ENCODE assay signal across 9 cellular contexts in genomic region chr10:68135922-68136718, GRCh38. TPM values are rescaled to one million over a fixed set of nuclear protein-coding genes. Genes with fewer than 3 reads are reported as not detected.
DNase-seq lines count a peak whose midpoint lies in the region; ATAC-seq and TF ChIP-seq lines count a peak whose summit lies in the region.
"Had no signal": no experiment of that assay in that cellular context is flagged by ENCODE, and none has a peak within 500 bp of the region (broad histone marks: within the 10 kb centered on the region; RNA-seq: fewer than 3 reads in every experiment).

No MANE protein-coding gene starts in this region.

- in situ Hi-C loops in KBM-7 (cut with MboI; ENCODE audit: low pct_unique_long_range_greater_than_20kb, low sequenced_read_pairs): no loop called here

- H3K27me3 Mint-ChIP-seq in HFFc6 (ENCODE audit: insufficient read depth): peaks cover 3% of the 10 kb centered on the region; the same call in 1 of the 2 replicates

- H3K4me3 ChIP-seq in suprapubic skin: no peak overlapping the region

- peak overlapping the region; percentile 97 for H3K27ac Mint-ChIP-seq in HFFc6

- TF ChIP-seq CTCF in HFFc6 (IDR thresholded peaks at IDR 0.05) (no peak), suprapubic skin (IDR thresholded peaks at IDR 0.05) (no peak)

- no peak for TF ChIP-seq EP300 in suprapubic skin (IDR thresholded peaks at IDR 0.05)

- TF ChIP-seq POLR2A in suprapubic skin (IDR thresholded peaks at IDR 0.05): no peak

- no peaks in the 10 kb centered on the region for H3K36me3 ChIP-seq in suprapubic skin

- peak overlapping the region; percentile 73 for H3K4me3 Mint-ChIP-seq in HFFc6

- H3K4me1 Mint-ChIP-seq in HFFc6 (ENCODE audit: low read depth): peaks cover 89% of the 10 kb centered on the region

- no peaks in the 10 kb centered on the region for H3K9me3 ChIP-seq in suprapubic skin

- H3K27ac ChIP-seq in suprapubic skin: peak overlapping the region; percentile 75

- DNase-seq in HFFc6 (peak; percentile 93), amniotic stem cell (lab: John Stamatoyannopoulos, UW) (peak; percentile 72), left cardiac atrium (no peak), suprapubic skin (ENCODE audit: low spot score in 2 of 2) (no peak), KBM-7 (no peak), NCI-H146 treated with DMSO at 0.1 percent for 48 hours (lab: John Stamatoyannopoulos, UW; ENCODE audit: unreplicated experiment) (no peak)
- DNase-seq: activated CD4-positive, CD25-positive, alpha-beta regulatory T cell had no signal

- 55% methylated on average over 7 of the region's 7 CpGs for WGBS in suprapubic skin

- intact Hi-C loops in left cardiac atrium (cut with DNase I): no loop called here

- peaks cover 46% of the 10 kb centered on the region for H3K36me3 Mint-ChIP-seq in HFFc6 (ENCODE audit: low read depth)

- peak; percentile 44 to 92 for ATAC-seq in left cardiac atrium
- ATAC-seq in HG03442 (IDR thresholded peaks at IDR 0.05; ENCODE audit: unreplicated experiment): no peak
- no peak for ATAC-seq in GM21515 (IDR thresholded peaks at IDR 0.05; ENCODE audit: unreplicated experiment)

- peaks cover 15% of the 10 kb centered on the region for H3K4me1 ChIP-seq in suprapubic skin

- no peaks in the 10 kb centered on the region for H3K9me3 Mint-ChIP-seq in HFFc6

- H3K27me3 ChIP-seq in suprapubic skin: no peaks in the 10 kb centered on the region

RNA-seq across cellular contexts. Expression of gene MYPN, which starts 26.8 kb away (rescaled TPM):
- total RNA-seq in HFFc6 (2021; fragmentation: NEBNext Ultra II Directional; extraction: Animal tissue kit (Norgen Biotek cat#: 25700)): 10 to 100 TPM; 70.3 to 89.1 (median 80.1) TPM
- total RNA-seq in left cardiac atrium (100 to 1,000 TPM in 1 of 2 donors, 10 to 100 TPM in 1; 62.2 to 110 TPM), suprapubic skin (under 1 TPM in 1 of 4 donors, not detected in 3; 0.16 TPM)

Comparison
In these comparisons a context has a peak if more than half of its experiments do, and no peak if none do; other contexts are left out.
1. DNase-seq: peak in HFFc6 (single experiment) and amniotic stem cell (single experiment); none in left cardiac atrium (single experiment), suprapubic skin (0 of 2), KBM-7 (single experiment) and NCI-H146 treated with DMSO at 0.1 percent for 48 hours (single experiment).
2. ATAC-seq: peak in left cardiac atrium (2 of 2); none in HG03442 (single experiment) and GM21515 (single experiment).
3. RNA of gene MYPN, which starts 26.8 kb away (total RNA-seq): 62.2 to 110 TPM in left cardiac atrium and 70.3 to 89.1 TPM in HFFc6; 0.16 TPM in suprapubic skin; every median in the first group is over 10 times any median in the second.